In the genomic region with DNA sequence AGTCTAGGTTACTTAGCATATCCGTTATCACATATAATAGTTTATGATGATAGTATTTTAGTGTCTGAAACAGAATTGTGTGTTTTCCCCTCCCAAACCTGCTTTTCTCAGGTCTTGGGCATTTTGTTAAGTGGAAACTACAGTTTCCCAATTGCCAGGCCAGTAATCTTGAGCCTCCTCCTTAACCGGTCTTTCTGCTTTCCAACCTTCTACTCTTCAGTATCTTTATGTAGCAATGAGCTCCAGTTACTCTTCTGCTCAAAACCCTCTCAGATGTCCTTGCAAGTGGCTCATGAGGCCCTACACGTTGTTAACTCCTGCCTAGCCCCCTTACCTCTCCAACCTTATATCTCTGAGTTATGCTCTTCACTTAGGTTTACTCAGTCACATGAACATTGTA, we compare ENCODE assay signal across 17 cellular contexts. TPM values are rescaled to one million over a fixed set of nuclear protein-coding genes. Genes with fewer than 3 reads are reported as not detected.
DNase-seq lines count a peak whose midpoint lies in the region; ATAC-seq and TF ChIP-seq lines count a peak whose summit lies in the region.
"Had no signal": no experiment of that assay in that cellular context is flagged by ENCODE, and none has a peak within 500 bp of the region (broad histone marks: within the 10 kb centered on the region; RNA-seq: fewer than 3 reads in every experiment).

No MANE protein-coding gene starts in this region.

- H3K9me3 ChIP-seq in left lung, result no peaks in the 10 kb centered on the region
- H3K9me3 ChIP-seq in smooth muscle cell (replicated peaks; ENCODE audit: low read depth), result no peaks in the 10 kb centered on the region
- H3K9me3 ChIP-seq: A549, uterus had no signal

- H3K4me2 ChIP-seq in smooth muscle cell, result no peak overlapping the region
- H3K4me2 ChIP-seq: A549 had no signal

- peaks cover 81% of the 10 kb centered on the region for H3K4me1 Mint-ChIP-seq in activated CD8-positive, alpha-beta T cell treated with anti-CD3 and anti-CD28 coated beads for 36 hours (ENCODE audit: low read depth)
- H3K4me1 Mint-ChIP-seq in activated CD8-positive, alpha-beta T cell treated with anti-CD3 and anti-CD28 coated beads, Interleukin-2, amount 10 ng/mL, durations not matched to agents 7 days and 5 days (ENCODE audit: low read depth), result peaks cover 58% of the 10 kb centered on the region
- peaks cover 69% of the 10 kb centered on the region for H3K4me1 Mint-ChIP-seq in WTC11

- H3K27ac ChIP-seq in left lung (peak overlapping the region in 1 of 2 donors; percentile 1), smooth muscle cell (ENCODE audit: low read depth) (peak overlapping the region; percentile 4)
- H3K27ac ChIP-seq: A549, uterus had no signal

- intact Hi-C loops in activated CD8-positive, alpha-beta T cell treated with anti-CD3 and anti-CD28 coated beads for 36 hours (cut with micrococcal nuclease), result no loop called here
- intact Hi-C loops in left lung (cut with DNase I), result no loop called here
- intact Hi-C loops in left colon (cut with DNase I, micrococcal nuclease), result no loop called here

- 71% methylated on average over 3 of the region's 3 CpGs for WGBS in smooth muscle cell (ENCODE audit: low lambda C conversion rate)

- no peak for ATAC-seq in activated CD8-positive, alpha-beta T cell treated with anti-CD3 and anti-CD28 coated beads for 36 hours
- no peak for ATAC-seq in activated CD8-positive, alpha-beta T cell treated with anti-CD3 and anti-CD28 coated beads, Interleukin-2, amount 10 ng/mL, durations not matched to agents 7 days and 5 days
- ATAC-seq in WTC11, result no peak
- peak; percentile 68 for ATAC-seq in left lung
- ATAC-seq in GM21515 (IDR thresholded peaks at IDR 0.05; ENCODE audit: unreplicated experiment), result no peak
- no peak for ATAC-seq in left colon

- no peak overlapping the region for H3K9ac ChIP-seq in smooth muscle cell (ENCODE audit: low read depth)

- peaks cover 100% of the 10 kb centered on the region for H3K79me2 ChIP-seq in smooth muscle cell (ENCODE audit: low read depth)

- POLR2A ChIA-PET in activated CD8-positive, alpha-beta T cell treated with anti-CD3 and anti-CD28 coated beads for 36 hours (lab: Charles Lee), result interaction anchor here (0.9 kb wide), 1 partner anchor 18 kb away, joined by 3 read pairs; no protein-coding TSS in a partner anchor
- POLR2A ChIA-PET in activated CD8-positive, alpha-beta T cell treated with anti-CD3 and anti-CD28 coated beads, Interleukin-2, amount 10 ng/mL, durations not matched to agents 7 days and 5 days (lab: Charles Lee), result interaction anchor here (1.8 kb wide), 1 partner anchor 9 kb away, joined by 5 read pairs; no protein-coding TSS in a partner anchor
- POLR2A ChIA-PET in WTC11 (lab: Charles Lee), result interaction anchor here (0.6 to 1.1 kb wide), 2 partner anchors 11 to 1902 kb away, joined by 3 to 6 read pairs; no protein-coding TSS in a partner anchor

- H3F3A ChIP-seq in smooth muscle cell (ENCODE audit: low read depth), result peaks cover 36% of the 10 kb centered on the region

- no peak for TF ChIP-seq CTCF in activated CD8-positive, alpha-beta T cell treated with anti-CD3 and anti-CD28 coated beads for 36 hours (IDR thresholded peaks at IDR 0.05)
- TF ChIP-seq CTCF in WTC11 (IDR thresholded peaks at IDR 0.05), result no peak
- no peak for TF ChIP-seq CTCF in left lung (IDR thresholded peaks at IDR 0.05)
- no peak for TF ChIP-seq CTCF in smooth muscle cell (IDR thresholded peaks at IDR 0.05; ENCODE audit: borderline replicate concordance, insufficient read depth, poor library complexity, severe bottlenecking)

- CTCF ChIA-PET in activated CD8-positive, alpha-beta T cell treated with anti-CD3 and anti-CD28 coated beads for 36 hours (lab: Charles Lee), result no interaction called here
- CTCF ChIA-PET in activated CD8-positive, alpha-beta T cell treated with anti-CD3 and anti-CD28 coated beads, Interleukin-2, amount 10 ng/mL, durations not matched to agents 7 days and 5 days (lab: Charles Lee), result interaction anchor here (1.2 kb wide), 1 partner anchor 26 kb away, joined by 3 read pairs; no protein-coding TSS in a partner anchor
- CTCF ChIA-PET in WTC11 (lab: Charles Lee), result no interaction called here

- H3K4me1 ChIP-seq in left lung (peaks cover 34 to 88% of the 10 kb centered on the region in 2 donors), smooth muscle cell (ENCODE audit: low read depth) (peaks cover 22% of the 10 kb centered on the region)

- no peaks in the 10 kb centered on the region for H3K27me3 Mint-ChIP-seq in activated CD8-positive, alpha-beta T cell treated with anti-CD3 and anti-CD28 coated beads for 36 hours
- H3K27me3 Mint-ChIP-seq in activated CD8-positive, alpha-beta T cell treated with anti-CD3 and anti-CD28 coated beads, Interleukin-2, amount 10 ng/mL, durations not matched to agents 7 days and 5 days (ENCODE audit: low read depth), result no peaks in the 10 kb centered on the region
- H3K27me3 Mint-ChIP-seq in WTC11 (ENCODE audit: low read depth), result no peaks in the 10 kb centered on the region

- H3K4me3 Mint-ChIP-seq in activated CD8-positive, alpha-beta T cell treated with anti-CD3 and anti-CD28 coated beads for 36 hours, result no peak overlapping the region
- no peak overlapping the region for H3K4me3 Mint-ChIP-seq in activated CD8-positive, alpha-beta T cell treated with anti-CD3 and anti-CD28 coated beads, Interleukin-2, amount 10 ng/mL, durations not matched to agents 7 days and 5 days
- no peak overlapping the region for H3K4me3 Mint-ChIP-seq in WTC11

- H3K36me3 Mint-ChIP-seq in activated CD8-positive, alpha-beta T cell treated with anti-CD3 and anti-CD28 coated beads for 36 hours (ENCODE audit: low read depth), result peaks cover 75% of the 10 kb centered on the region
- peaks cover 83% of the 10 kb centered on the region for H3K36me3 Mint-ChIP-seq in activated CD8-positive, alpha-beta T cell treated with anti-CD3 and anti-CD28 coated beads, Interleukin-2, amount 10 ng/mL, durations not matched to agents 7 days and 5 days (ENCODE audit: low read depth)
- peaks cover 46% of the 10 kb centered on the region for H3K36me3 Mint-ChIP-seq in WTC11

- H3K27ac Mint-ChIP-seq in activated CD8-positive, alpha-beta T cell treated with anti-CD3 and anti-CD28 coated beads for 36 hours, result peak overlapping the region; percentile 11
- no peak overlapping the region for H3K27ac Mint-ChIP-seq in activated CD8-positive, alpha-beta T cell treated with anti-CD3 and anti-CD28 coated beads, Interleukin-2, amount 10 ng/mL, durations not matched to agents 7 days and 5 days
- H3K27ac Mint-ChIP-seq in WTC11, result peak overlapping the region; percentile 90

- H3K4me3 ChIP-seq in left lung, result no peak overlapping the region
- H3K4me3 ChIP-seq in smooth muscle cell, result no peak overlapping the region
- H3K4me3 ChIP-seq: A549, uterus had no signal

- H3K9me3 Mint-ChIP-seq in activated CD8-positive, alpha-beta T cell treated with anti-CD3 and anti-CD28 coated beads for 36 hours, result no peaks in the 10 kb centered on the region
- no peaks in the 10 kb centered on the region for H3K9me3 Mint-ChIP-seq in activated CD8-positive, alpha-beta T cell treated with anti-CD3 and anti-CD28 coated beads, Interleukin-2, amount 10 ng/mL, durations not matched to agents 7 days and 5 days (ENCODE audit: insufficient read depth)
- H3K9me3 Mint-ChIP-seq in WTC11, result no peaks in the 10 kb centered on the region

- no peak for DNase-seq in activated CD8-positive, alpha-beta T cell treated with anti-CD3 and anti-CD28 coated beads for 36 hours
- DNase-seq in activated CD8-positive, alpha-beta T cell treated with anti-CD3 and anti-CD28 coated beads, Interleukin-2, amount 10 ng/mL, durations not matched to agents 7 days and 5 days, result no peak
- DNase-seq in WTC11 (ENCODE audit: low spot score), result no peak
- DNase-seq in left lung, result no peak
- no peak for DNase-seq in smooth muscle cell (lab: John Stamatoyannopoulos, UW; ENCODE audit: unreplicated experiment)
- no peak for DNase-seq in NCI-H446 (lab: John Stamatoyannopoulos, UW)
- DNase-seq in left colon, result no peak
- DNase-seq: activated effector memory CD4-positive, alpha-beta T cell treated with anti-CD3 and anti-CD28 coated beads, Interleukin-2, amount 50 U/mL, for 16 hours; amygdala; caudate nucleus; DMS 273 treated with DMSO at 0.1 percent for 48 hours; NCI-H1436; NCI-H524; nucleus accumbens; uterus had no signal

- H3K36me3 ChIP-seq in left lung (peaks cover 0 to 31% of the 10 kb centered on the region in 2 donors), smooth muscle cell (ENCODE audit: low read depth) (peaks cover 7% of the 10 kb centered on the region)
- H3K36me3 ChIP-seq: uterus had no signal

- H2AFZ ChIP-seq in smooth muscle cell (ENCODE audit: low read depth), result no peak overlapping the region

- peaks cover 100% of the 10 kb centered on the region for H4K20me1 ChIP-seq in smooth muscle cell (ENCODE audit: low read depth)

- H3K27me3 ChIP-seq in left lung, result no peaks in the 10 kb centered on the region
- H3K27me3 ChIP-seq in smooth muscle cell (ENCODE audit: low read depth), result no peaks in the 10 kb centered on the region
- H3K27me3 ChIP-seq: uterus had no signal

TF ChIP-seq in WTC11, 78 proteins besides CTCF, POLR2A, EP300 and RAD21:
- no peak for TF ChIP-seq ZBTB21 (CRISPR knock-in tag; IDR thresholded peaks at IDR 0.05; ENCODE audit: borderline replicate concordance)
- TF ChIP-seq ELF4 (CRISPR knock-in tag; IDR thresholded peaks at IDR 0.05; ENCODE audit: low read depth), result no peak
- TF ChIP-seq ATF1 (CRISPR knock-in tag; IDR thresholded peaks at IDR 0.05), result no peak

RNA-seq across cellular contexts. Expression of gene WAC, which starts 22.0 kb away (rescaled TPM):
- 100 to 1,000 TPM in 1 of 2 experiments, 10 to 100 TPM in 1; 95.2 to 102 TPM for total RNA-seq in activated CD8-positive, alpha-beta T cell treated with anti-CD3 and anti-CD28 coated beads for 36 hours
- 100 to 1,000 TPM; 126 to 131 TPM for total RNA-seq in activated CD8-positive, alpha-beta T cell treated with anti-CD3 and anti-CD28 coated beads, Interleukin-2, amount 10 ng/mL, durations not matched to agents 7 days and 5 days
- total RNA-seq in WTC11 (2021) (108 to 115 TPM (median 111 TPM) in 3 replicates), left lung (100 to 1,000 TPM in 1 of 2 donors, 10 to 100 TPM in 1; 90.7 to 106 TPM), smooth muscle cell (97.5 and 121 TPM in 2 replicates), left colon (100 to 1,000 TPM in 1 of 2 donors, 10 to 100 TPM in 1; 96.9 to 112 TPM)
- polyA plus RNA-seq in smooth muscle cell, result 52.2 and 78.4 TPM in 2 replicates
